15 cellular contexts compared by ENCODE assay signal in genomic region chr20:24762791-24763350, GRCh38.
DNase-seq lines count a peak whose midpoint lies in the region; ATAC-seq and TF ChIP-seq lines count a peak whose summit lies in the region.
"Had no signal": no experiment of that assay in that cellular context is flagged by ENCODE, and none has a peak within 500 bp of the region (broad histone marks: within the 10 kb centered on the region; RNA-seq: fewer than 3 reads in every experiment).

No MANE protein-coding gene starts in this region.

- H3K4me1 Mint-ChIP-seq in central memory CD8-positive, alpha-beta T cell, result no peaks in the 10 kb centered on the region
- no peaks in the 10 kb centered on the region for H3K4me1 Mint-ChIP-seq in osteocyte (ENCODE audit: unreplicated experiment)

- H3K9me3 Mint-ChIP-seq in central memory CD8-positive, alpha-beta T cell, result no peaks in the 10 kb centered on the region
- H3K9me3 Mint-ChIP-seq in osteocyte (ENCODE audit: unreplicated experiment), result peaks cover 10% of the 10 kb centered on the region

- ATAC-seq in right cardiac atrium (no peak), HG03521 (IDR thresholded peaks at IDR 0.05; ENCODE audit: unreplicated experiment) (no peak), HG03565 (IDR thresholded peaks at IDR 0.05; ENCODE audit: unreplicated experiment) (no peak)
- ATAC-seq in central memory CD8-positive, alpha-beta T cell (replicated peaks; ENCODE audit: extremely low read depth, poor library complexity, severe bottlenecking), result no peak
- ATAC-seq: CD8-positive, alpha-beta T cell had no signal

- H3K27ac Mint-ChIP-seq in central memory CD8-positive, alpha-beta T cell (ENCODE audit: low read depth), result peak overlapping the region; percentile 30
- H3K27ac Mint-ChIP-seq in osteocyte (ENCODE audit: unreplicated experiment), result no peak overlapping the region
- H3K27ac Mint-ChIP-seq: CD8-positive, alpha-beta T cell had no signal

- WGBS in right cardiac atrium, result 85% methylated on average over 4 of the region's 4 CpGs

- no peak overlapping the region for H3K27ac ChIP-seq in right cardiac atrium (ENCODE audit: low read length)
- H3K27ac ChIP-seq: HL-60 had no signal

- no peaks in the 10 kb centered on the region for H3K27me3 ChIP-seq in right cardiac atrium (ENCODE audit: control insufficient read depth, insufficient read depth)

- H3K27me3 Mint-ChIP-seq in central memory CD8-positive, alpha-beta T cell, result peaks cover 52% of the 10 kb centered on the region
- H3K27me3 Mint-ChIP-seq in osteocyte (ENCODE audit: unreplicated experiment), result peaks cover 15% of the 10 kb centered on the region

- H3K9me3 ChIP-seq in right cardiac atrium (ENCODE audit: control insufficient read depth, low read length), result no peaks in the 10 kb centered on the region

- intact Hi-C loops in cardiac septum (cut with DNase I) (no loop called here), right cardiac atrium (cut with DNase I) (no loop called here)

- no peak for TF ChIP-seq CTCF in osteocyte (IDR thresholded peaks at IDR 0.05)

- H3K4me1 ChIP-seq in right cardiac atrium (ENCODE audit: control insufficient read depth, insufficient read depth, low read length), result no peaks in the 10 kb centered on the region

- H3K4me3 Mint-ChIP-seq in central memory CD8-positive, alpha-beta T cell, result no peak overlapping the region
- H3K4me3 Mint-ChIP-seq in osteocyte (ENCODE audit: unreplicated experiment), result no peak overlapping the region
- H3K4me3 Mint-ChIP-seq: CD8-positive, alpha-beta T cell had no signal

- H3K36me3 Mint-ChIP-seq in central memory CD8-positive, alpha-beta T cell (ENCODE audit: insufficient read depth), result no peaks in the 10 kb centered on the region
- no peaks in the 10 kb centered on the region for H3K36me3 Mint-ChIP-seq in osteocyte (ENCODE audit: unreplicated experiment)
- H3K36me3 Mint-ChIP-seq: CD8-positive, alpha-beta T cell had no signal

- H3K4me3 ChIP-seq in right cardiac atrium (ENCODE audit: low read length), result no peak overlapping the region

- peak; percentile 50 for DNase-seq in cardiac septum (ENCODE audit: low spot score)
- no peak for DNase-seq in right cardiac atrium
- DNase-seq in central memory CD8-positive, alpha-beta T cell (ENCODE audit: low spot score in 2 of 2), result no peak
- DNase-seq in osteocyte (ENCODE audit: extremely low spot score, unreplicated experiment), result peak; percentile 64
- peak; percentile 23 for DNase-seq in ureter (ENCODE audit: low spot score)
- no peak for DNase-seq in NCI-H187 treated with DMSO at 0.1 percent for 48 hours (lab: John Stamatoyannopoulos, UW)
- DNase-seq: ACHN, GF-D8, NCI-H446 treated with DMSO at 0.1 percent for 48 hours, NCI-H82, SHP77 treated with DMSO at 0.1 percent for 48 hours had no signal

Comparison
In these comparisons a context has a peak if more than half of its experiments do, and no peak if none do; other contexts are left out.
1. DNase-seq: peak in cardiac septum (single experiment), osteocyte (single experiment) and ureter (single experiment); none in right cardiac atrium (0 of 3), central memory CD8-positive, alpha-beta T cell (0 of 2) and NCI-H187 treated with DMSO at 0.1 percent for 48 hours (single experiment).